In the genomic region with DNA sequence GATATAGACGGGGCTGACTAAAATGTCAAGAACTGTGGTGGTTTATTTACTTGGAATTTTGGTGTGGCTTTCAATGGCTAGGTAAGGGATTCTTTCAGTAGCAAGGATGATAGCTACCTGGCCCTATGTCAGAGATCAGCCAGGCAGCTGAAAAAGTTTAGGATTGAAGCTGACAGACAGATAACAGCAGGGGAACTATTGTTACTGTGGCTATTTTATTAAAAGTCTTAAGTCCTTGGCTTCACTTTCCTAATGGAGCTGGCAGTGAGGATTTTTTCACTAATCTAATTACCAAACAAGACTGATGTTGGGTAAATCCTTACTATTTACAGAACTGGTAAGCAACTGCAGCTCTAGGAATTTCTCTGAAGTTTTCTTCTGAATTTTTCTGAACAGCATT, we compare ENCODE assay signal across 29 cellular contexts.
"Had no signal": no experiment of that assay in that cellular context is flagged by ENCODE, and none has a peak within 500 bp of the region (broad histone marks: within the 10 kb centered on the region; RNA-seq: fewer than 3 reads in every experiment).

No MANE protein-coding gene starts in this region.

- H3K4me3 ChIP-seq: adrenal gland, cardiac muscle cell had no signal

- H3K27ac ChIP-seq: adrenal gland, cardiac muscle cell, VCaP had no signal

- DNase-seq: activated B cell treated with CpG ODN at 0.5 μM for 24 hours; activated CD4-positive, alpha-beta memory T cell treated with anti-CD3 and anti-CD28 coated beads for 36 hours; activated CD4-positive, alpha-beta T cell treated with anti-CD3 and anti-CD28 coated beads for 4 hours; activated CD4-positive, alpha-beta T cell treated with anti-CD3 and anti-CD28 coated beads, Interleukin-2, amount 10 ng/mL, durations not matched to agents 24 days and 14 days; activated CD4-positive, alpha-beta T cell treated with anti-CD3 and anti-CD28 coated beads, Interleukin-2, amount 50 U/mL, for 1 hour; activated CD4-positive, alpha-beta T cell treated with anti-CD3 and anti-CD28 coated beads, Interleukin-2, amount 50 U/mL, for 4 hours; activated CD4-positive, CD25-positive, alpha-beta regulatory T cell treated with anti-CD3 and anti-CD28 coated beads, Interleukin-2, amount 50 U/mL, for 72 hours; activated CD8-positive, alpha-beta memory T cell treated with anti-CD3 and anti-CD28 coated beads, Interleukin-2, amount 50 U/mL, for 4 hours; activated CD8-positive, alpha-beta T cell treated with anti-CD3 and anti-CD28 coated beads for 36 hours; activated effector memory CD4-positive, alpha-beta T cell treated with anti-CD3 and anti-CD28 coated beads, Interleukin-2, amount 50 U/mL, for 16 hours; activated gamma-delta T cell treated with Interleukin-2 at 50 U/mL for 16 hours; activated naive CD4-positive, alpha-beta T cell; activated naive CD4-positive, alpha-beta T cell treated with anti-CD3 and anti-CD28 coated beads for 36 hours; activated naive CD4-positive, alpha-beta T cell treated with anti-CD3 and anti-CD28 coated beads, Interleukin-2, amount 50 U/mL, for 16 hours; activated naive CD8-positive, alpha-beta T cell treated with anti-CD3 and anti-CD28 coated beads for 36 hours; activated T-cell treated with anti-CD3 and anti-CD28 coated beads for 4 hours; activated T-cell treated with anti-CD3 and anti-CD28 coated beads, Interleukin-2, amount 50 U/mL, for 1 hour; activated T-cell treated with anti-CD3 and anti-CD28 coated beads, Interleukin-2, amount 50 U/mL, for 4 hours; activated T-cell treated with anti-CD3 and anti-CD28 coated beads, Interleukin-2, amount 50 U/mL, for 72 hours; amniotic stem cell; aorta; caudate nucleus; cerebellar nuclear complex; T-helper 17 cell had no signal

- ATAC-seq: activated CD8-positive, alpha-beta T cell treated with anti-CD3 and anti-CD28 coated beads for 36 hours; activated naive CD4-positive, alpha-beta T cell treated with anti-CD3 and anti-CD28 coated beads, Interleukin-2, amount 50 U/mL, for 72 hours; activated T-cell treated with anti-CD3 and anti-CD28 coated beads, Interleukin-2, amount 50 U/mL, for 4 hours; activated T-cell treated with anti-CD3 and anti-CD28 coated beads, Interleukin-2, amount 50 U/mL, for 72 hours; activated T-helper 17 cell treated with anti-CD3 and anti-CD28 coated beads, Interleukin-2, amount 50 U/mL, for 72 hours; T-helper 17 cell had no signal

- H3K27me3 ChIP-seq: adrenal gland, cardiac muscle cell had no signal

- H3K9me3 ChIP-seq: adrenal gland had no signal

- H3K36me3 ChIP-seq: adrenal gland, cardiac muscle cell had no signal

- H3K4me1 ChIP-seq: adrenal gland had no signal
